ENCODE assay signal across 8 cellular contexts in the genomic region with DNA sequence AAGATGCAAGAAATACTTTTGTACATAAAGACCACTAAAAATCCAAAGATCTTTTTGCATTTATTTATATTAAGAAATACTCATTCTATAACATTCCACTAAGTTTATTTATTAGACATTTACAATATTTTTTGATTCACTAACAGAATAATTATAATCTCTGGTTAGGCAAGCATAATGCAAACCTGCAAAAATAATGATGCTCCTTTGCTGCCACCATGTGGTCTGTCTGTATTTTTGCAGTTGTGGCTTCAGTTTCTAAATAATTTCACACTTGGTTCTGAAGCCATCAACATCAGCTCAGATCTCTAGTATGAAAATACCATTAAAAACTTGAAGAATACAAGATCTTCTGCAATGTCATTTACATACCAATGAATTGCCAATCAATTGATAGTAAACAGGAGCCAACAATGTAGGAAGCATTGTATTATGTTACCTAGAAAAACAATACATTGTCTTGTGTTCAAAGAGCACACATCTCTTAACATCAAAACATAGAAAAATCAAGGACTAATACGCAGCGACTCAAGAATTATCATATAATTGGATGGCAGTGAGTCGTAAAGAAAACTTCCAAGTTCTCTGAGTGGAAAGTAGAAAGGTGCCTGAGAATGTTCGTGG. TPM values are rescaled to one million over a fixed set of nuclear protein-coding genes. Genes with fewer than 3 reads are reported as not detected.
A peak's percentile ranks its signal among the peaks of the same experiment; 100 is the strongest.
DNase-seq lines count a peak whose midpoint lies in the region; ATAC-seq, FAIRE-seq and TF ChIP-seq lines count a peak whose summit lies in the region.

No MANE protein-coding gene starts in this region.

- peak overlapping the region; percentile 35 for H3K4me2 ChIP-seq in keratinocyte (ENCODE audit: control insufficient read depth, extremely low read depth, insufficient read depth, low read depth, low read length)

- H3K79me2 ChIP-seq in keratinocyte (ENCODE audit: control insufficient read depth, insufficient read depth, low read length), result no peaks in the 10 kb centered on the region

- DNase-seq in Daoy (ENCODE audit: low read depth) (peak; percentile 50), RKO (ENCODE audit: low spot score) (peak; percentile 64), astrocyte of the spinal cord (ENCODE audit: low read depth, low spot score) (peak; percentile 80), keratinocyte (ENCODE audit: low read depth, low spot score) (no peak), hepatic stellate cell (ENCODE audit: low spot score) (no peak)
- peak; percentile 24 for DNase-seq in stimulated activated CD4-positive, alpha-beta T cell treated with anti-CD3 and anti-CD28 coated beads, Interleukin-2, amount 100 ng/mL, for 4 hours (ENCODE audit: low read depth)

- peak overlapping the region; percentile 29 for H2AFZ ChIP-seq in keratinocyte (ENCODE audit: control insufficient read depth, low read length)

- no peaks in the 10 kb centered on the region for H3K9me1 ChIP-seq in keratinocyte (ENCODE audit: control insufficient read depth, extremely low read depth, insufficient read depth, low read length)

- peak; percentile 78 for FAIRE-seq in keratinocyte (lab: Jason Lieb, UNC)

- in situ Hi-C loops in astrocyte of the spinal cord (cut with HindIII; ENCODE audit: low sequenced_read_pairs), result no loop called here

- H3K9me3 ChIP-seq in keratinocyte (ENCODE audit: control insufficient read depth, low read depth, low read length), result no peaks in the 10 kb centered on the region

- H3K9ac ChIP-seq in keratinocyte (ENCODE audit: control insufficient read depth, extremely low read depth, insufficient read depth, low read length), result no peak overlapping the region

- dilution Hi-C loops in keratinocyte (cut with MboI; ENCODE audit: extremely low pct_ligation_motif_present, low sequenced_read_pairs), result no loop called here

- H3K27me3 ChIP-seq in keratinocyte (ENCODE audit: control insufficient read depth, extremely low read depth, insufficient read depth, low read length), result no peaks in the 10 kb centered on the region

- H3K27ac ChIP-seq in keratinocyte (ENCODE audit: control insufficient read depth, insufficient read depth, low read length), result no peak overlapping the region

- TF ChIP-seq CTCF in astrocyte of the spinal cord (IDR thresholded peaks at IDR 0.05; ENCODE audit: low read depth, low read length) (peak; percentile 64), keratinocyte (optimal IDR thresholded peaks at IDR 0.05 in 1 of 3, IDR thresholded peaks at IDR 0.05 in 1 of 3, conservative IDR thresholded peaks at IDR 0.05 in 1 of 3; ENCODE audit: extremely low read depth in 1 of 3, insufficient read depth in 2 of 3, low read length in 3 of 3) (peak in 2 of 3 experiments; percentile 38 to 60)

- ATAC-seq in GM19463 (IDR thresholded peaks at IDR 0.05; ENCODE audit: unreplicated experiment) (peak; percentile 76), HG03571 (IDR thresholded peaks at IDR 0.05; ENCODE audit: unreplicated experiment) (peak; percentile 80)

- no peaks in the 10 kb centered on the region for H4K20me1 ChIP-seq in keratinocyte (ENCODE audit: control insufficient read depth, extremely low read depth, insufficient read depth, low read length)

- no peaks in the 10 kb centered on the region for H3K36me3 ChIP-seq in keratinocyte (ENCODE audit: control insufficient read depth in 2 of 2, extremely low read depth in 1 of 2, insufficient read depth in 2 of 2, low read length in 2 of 2)

- H3K4me1 ChIP-seq in keratinocyte (ENCODE audit: control insufficient read depth, extremely low read depth, insufficient read depth, low read length), result peaks cover 12% of the 10 kb centered on the region

- H3K4me3 ChIP-seq in astrocyte of the spinal cord (ENCODE audit: low read depth, low read length) (no peak overlapping the region), keratinocyte (ENCODE audit: control insufficient read depth in 2 of 3, extremely low read depth in 1 of 3, insufficient read depth in 2 of 3, low read depth in 1 of 3, low read length in 3 of 3) (no peak overlapping the region)

RNA-seq across cellular contexts. Expression of gene WDR75, which starts 28.8 kb away (rescaled TPM):
- 72.5 and 92.4 TPM in 2 replicates for total RNA-seq in Daoy (2014; rRNA removed; shearing (Covaris generic))
- polyA plus RNA-seq in keratinocyte, result 37.0 to 67.3 TPM (median 60.4 TPM) in 3 replicates
- polyA plus RNA-seq in keratinocyte (2011; ENCODE audit: low read depth), result 43.6 TPM
- 19.1 and 41.5 TPM in 2 replicates for polyA plus RNA-seq in keratinocyte (2011; cell fraction: cytosol; rRNA removed)
- polyA plus RNA-seq in keratinocyte (2011; cell fraction: nucleus; rRNA removed), result 64.9 and 91.2 TPM in 2 replicates
- polyA plus RNA-seq in keratinocyte (2012; ENCODE audit: low replicate concordance), result 26.1 and 29.0 TPM in 2 replicates
- 41.1 to 66.3 TPM (median 56.1 TPM) in 3 replicates for polyA minus RNA-seq in keratinocyte
- 16.3 TPM for polyA minus RNA-seq in keratinocyte (2011; cell fraction: cytosol; rRNA and poly(A)+ RNA removed)
- 62.7 and 77.6 TPM in 2 replicates for polyA minus RNA-seq in keratinocyte (2011; cell fraction: nucleus; rRNA and poly(A)+ RNA removed)

Comparison
In these comparisons a context has a peak if more than half of its experiments do, and no peak if none do; other contexts are left out.
1. DNase-seq: peak in Daoy (single experiment), RKO (single experiment), astrocyte of the spinal cord (single experiment) and stimulated activated CD4-positive, alpha-beta T cell treated with anti-CD3 and anti-CD28 coated beads, Interleukin-2, amount 100 ng/mL, for 4 hours (single experiment); none in keratinocyte (single experiment) and hepatic stellate cell (single experiment).